8 cellular contexts compared by ENCODE assay signal in genomic region chr7:114923403-114923713, GRCh38. TPM values are rescaled to one million over a fixed set of nuclear protein-coding genes. Genes with fewer than 3 reads are reported as not detected.
A peak's percentile ranks its signal among the peaks of the same experiment; 100 is the strongest.
DNase-seq lines count a peak whose midpoint lies in the region; ATAC-seq and TF ChIP-seq lines count a peak whose summit lies in the region.

No MANE protein-coding gene starts in this region.

- peak overlapping the region; percentile 88 for H2AFZ ChIP-seq in fibroblast of lung (ENCODE audit: low read length)

- ATAC-seq in GM19043 (IDR thresholded peaks at IDR 0.05; ENCODE audit: low read depth, unreplicated experiment) (peak; percentile 18), psoas muscle (no peak), HG03520 (IDR thresholded peaks at IDR 0.05; ENCODE audit: unreplicated experiment) (no peak)

- H3K9me3 ChIP-seq in fibroblast of lung (ENCODE audit: control insufficient read depth, insufficient read depth, low read depth, low read length) (no peaks in the 10 kb centered on the region), psoas muscle (no peaks in the 10 kb centered on the region)

- H3K27me3 ChIP-seq in fibroblast of lung (ENCODE audit: control insufficient read depth, insufficient read depth, low read length) (no peaks in the 10 kb centered on the region), psoas muscle (ENCODE audit: insufficient read depth in 3 of 3, low read length in 2 of 3) (no peaks in the 10 kb centered on the region)

- peak overlapping the region; percentile 36 for H3K4me2 ChIP-seq in fibroblast of lung (ENCODE audit: extremely low read depth, insufficient read depth, low read length)

- H3K4me3 ChIP-seq in fibroblast of lung (replicated peaks in 1 of 4; ENCODE audit: control extremely low read depth in 1 of 4, insufficient read depth in 1 of 4, low read depth in 3 of 4, low read length in 4 of 4) (peak overlapping the region; percentile 56 to 89 (median 83)), psoas muscle (peak overlapping the region; percentile 78)

- peaks cover 45% of the 10 kb centered on the region for H3K79me2 ChIP-seq in fibroblast of lung (ENCODE audit: control insufficient read depth, insufficient read depth, low read length)

- H3K4me1 ChIP-seq in fibroblast of lung (ENCODE audit: control insufficient read depth, extremely low read depth, insufficient read depth, low read length) (peaks cover 6% of the 10 kb centered on the region), psoas muscle (peaks cover 17% of the 10 kb centered on the region)

- no peaks in the 10 kb centered on the region for H3K36me3 ChIP-seq in fibroblast of lung (ENCODE audit: control insufficient read depth, insufficient read depth, low read length)
- no peaks in the 10 kb centered on the region for H3K36me3 ChIP-seq in psoas muscle (ENCODE audit: insufficient read depth in 1 of 2, low read depth in 1 of 2)

- no peaks in the 10 kb centered on the region for H4K20me1 ChIP-seq in fibroblast of lung (ENCODE audit: control insufficient read depth, extremely low read depth, insufficient read depth, low read length)

- no peak overlapping the region for H3K9ac ChIP-seq in fibroblast of lung (ENCODE audit: insufficient read depth, low read length)

- WGBS in psoas muscle, 3 donors = 5 to 22% (median 10%) methylated on average over 4 of the region's 4 CpGs

- TF ChIP-seq CTCF in RWPE1 (conservative IDR thresholded peaks at IDR 0.05; ENCODE audit: low read depth) = no peak
- TF ChIP-seq CTCF in fibroblast of lung (conservative IDR thresholded peaks at IDR 0.05 in 1 of 2, IDR thresholded peaks at IDR 0.05 in 1 of 2; ENCODE audit: low read depth in 1 of 2, low read length in 2 of 2) = no peak
- no peak for TF ChIP-seq CTCF in psoas muscle (IDR thresholded peaks at IDR 0.05)

- POLR2A ChIA-PET in RWPE1 (lab: Yijun Ruan, JAX; ENCODE audit: low non-redundant PET) = no interaction called here

- CTCF ChIA-PET in RWPE1 (lab: Yijun Ruan, JAX) = interaction anchor here (0.6 to 0.8 kb wide), 2 partner anchors 117 to 334 kb away, joined by 3 to 4 read pairs; no protein-coding TSS in a partner anchor

- no peak for DNase-seq in RWPE1 (ENCODE audit: low spot score)
- no peak for DNase-seq in fibroblast of lung (ENCODE audit: low read depth in 2 of 2)
- DNase-seq in psoas muscle = no peak
- DNase-seq in NAMALWA (ENCODE audit: low spot score) = no peak
- no peak for DNase-seq in SW 1271 (lab: John Stamatoyannopoulos, UW)
- no peak for DNase-seq in cerebellar cortex (ENCODE audit: low spot score)

- intact Hi-C loops in psoas muscle (cut with DNase I) = loop anchor here in 1 of 2 donors (5.0 kb wide), 1 partner anchor 64 kb away; no protein-coding TSS in a partner anchor

- H3K27ac ChIP-seq in RWPE1 (peak overlapping the region; percentile 79), fibroblast of lung (ENCODE audit: insufficient read depth, low read length) (peak overlapping the region; percentile 76), psoas muscle (peak overlapping the region; percentile 78)

RNA-seq across cellular contexts. Expression of gene MDFIC, which starts 1.5 kb away (rescaled TPM):
- total RNA-seq in fibroblast of lung = 41.6 and 67.4 TPM in 2 replicates
- 38.7 and 46.3 TPM in 2 replicates for polyA plus RNA-seq in fibroblast of lung
- polyA plus RNA-seq in fibroblast of lung (2012) = 39.1 and 50.9 TPM in 2 replicates
- 3.7 and 23.6 TPM in 2 replicates for polyA minus RNA-seq in fibroblast of lung (ENCODE audit: low replicate concordance)
- total RNA-seq in psoas muscle = 10 to 100 TPM in 1 of 4 donors, 1 to 10 TPM in 3; 5.5 to 14.6 (median 8.2) TPM
- 1 to 10 TPM; 2.7 to 7.1 (median 2.9) TPM for polyA plus RNA-seq in psoas muscle
